1 cellular context compared by ENCODE assay signal in the genomic region with DNA sequence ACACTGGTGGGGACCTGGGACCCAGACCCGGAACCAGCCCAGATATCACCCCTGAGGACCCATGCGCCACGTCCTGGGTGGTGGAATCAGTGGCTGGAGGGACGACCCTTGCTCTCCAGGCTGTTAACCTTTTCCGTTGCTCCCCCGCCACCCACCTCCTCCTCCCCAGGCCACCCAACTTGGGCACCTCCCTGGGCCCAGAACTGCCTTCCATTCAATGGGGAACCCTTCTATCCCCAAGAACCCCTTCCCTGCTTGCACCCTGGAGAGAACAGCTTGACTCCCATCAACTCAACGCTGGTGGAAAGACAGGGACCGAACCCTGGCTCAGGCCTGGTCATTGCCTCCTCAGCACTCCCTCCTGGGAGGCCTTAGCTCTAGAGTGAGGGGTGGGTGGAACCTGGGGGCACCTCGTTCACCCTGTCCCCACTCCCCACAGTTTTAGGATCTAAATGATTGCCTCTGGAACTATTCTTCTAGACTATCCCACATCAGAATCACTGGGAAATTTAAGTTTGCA.
TF ChIP-seq lines count a peak whose summit lies in the region.

No MANE protein-coding gene starts in this region.

TF ChIP-seq in H1, 55 proteins besides CTCF, POLR2A, EP300 and RAD21:
- TF ChIP-seq FOSL1 (IDR thresholded peaks at IDR 0.05; ENCODE audit: insufficient read depth, low read depth, low read length) (no peak), SP2 (IDR thresholded peaks at IDR 0.05; ENCODE audit: low read length) (no peak), MAFK (IDR thresholded peaks at IDR 0.05; ENCODE audit: low read depth, low read length) (no peak), HDAC6 (IDR thresholded peaks at IDR 0.05; ENCODE audit: low read depth, low read length) (no peak)
- TF ChIP-seq, protein P1, sequence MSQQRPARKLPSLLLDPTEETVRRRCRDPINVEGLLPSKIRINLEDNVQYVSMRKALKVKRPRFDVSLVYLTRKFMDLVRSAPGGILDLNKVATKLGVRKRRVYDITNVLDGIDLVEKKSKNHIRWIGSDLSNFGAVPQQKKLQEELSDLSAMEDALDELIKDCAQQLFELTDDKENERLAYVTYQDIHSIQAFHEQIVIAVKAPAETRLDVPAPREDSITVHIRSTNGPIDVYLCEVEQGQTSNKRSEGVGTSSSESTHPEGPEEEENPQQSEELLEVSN (IDR thresholded peaks at IDR 0.05), result no peak
- TF ChIP-seq, protein P2, sequence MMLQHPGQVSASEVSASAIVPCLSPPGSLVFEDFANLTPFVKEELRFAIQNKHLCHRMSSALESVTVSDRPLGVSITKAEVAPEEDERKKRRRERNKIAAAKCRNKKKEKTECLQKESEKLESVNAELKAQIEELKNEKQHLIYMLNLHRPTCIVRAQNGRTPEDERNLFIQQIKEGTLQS (IDR thresholded peaks at IDR 0.05; ENCODE audit: insufficient read depth, low read depth, low read length), result no peak
